25 cellular contexts compared by ENCODE assay signal in the genomic region with DNA sequence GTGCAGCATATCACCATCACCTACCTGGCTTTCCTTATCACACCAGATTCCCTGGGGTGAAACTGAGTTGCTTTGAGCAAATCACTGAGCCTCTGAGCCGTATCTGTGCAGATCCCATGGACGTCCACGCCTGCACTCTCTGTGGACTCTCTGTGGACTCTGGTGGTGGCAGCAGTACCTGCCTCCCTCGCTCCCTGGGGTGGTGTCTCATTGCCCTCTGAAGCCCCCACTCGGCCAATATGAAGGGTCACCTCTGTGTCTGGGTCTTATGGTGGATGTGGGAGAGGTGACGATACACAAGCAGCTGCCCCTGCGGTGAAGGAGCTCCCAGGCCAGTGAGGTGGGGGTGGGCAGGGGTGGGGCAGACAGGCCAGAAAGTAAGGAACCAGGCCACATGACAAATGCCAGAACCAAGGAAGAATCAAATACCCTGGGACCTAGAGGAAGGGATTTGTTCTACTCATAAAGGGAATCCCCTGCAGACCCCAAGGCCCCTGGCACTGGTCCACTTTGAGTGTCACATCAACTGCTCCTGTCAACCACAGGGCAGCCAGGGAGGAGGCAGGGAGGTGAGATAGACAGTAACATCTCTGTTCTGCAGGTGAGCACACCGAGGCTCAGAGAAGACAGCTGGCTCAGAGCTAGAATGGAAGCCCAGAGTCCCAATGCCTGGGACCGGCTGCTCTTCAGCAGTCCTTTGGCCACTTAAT. TPM values are rescaled to one million over a fixed set of nuclear protein-coding genes. Genes with fewer than 3 reads are reported as not detected.
"Had no signal": no experiment of that assay in that cellular context is flagged by ENCODE, and none has a peak within 500 bp of the region (broad histone marks: within the 10 kb centered on the region; RNA-seq: fewer than 3 reads in every experiment).

No MANE protein-coding gene starts in this region.

- H3K27ac Mint-ChIP-seq: activated CD4-positive, alpha-beta memory T cell treated with anti-CD3 and anti-CD28 coated beads, Interleukin-2, amount 10 ng/mL, durations not matched to agents 7 days and 5 days; activated CD8-positive, alpha-beta memory T cell treated with anti-CD3 and anti-CD28 coated beads, Interleukin-2, amount 10 ng/mL, durations not matched to agents 7 days and 5 days; activated naive CD8-positive, alpha-beta T cell treated with anti-CD3 and anti-CD28 coated beads for 36 hours had no signal

- H3K4me3 Mint-ChIP-seq: activated CD4-positive, alpha-beta memory T cell treated with anti-CD3 and anti-CD28 coated beads, Interleukin-2, amount 10 ng/mL, durations not matched to agents 7 days and 5 days; activated CD8-positive, alpha-beta memory T cell treated with anti-CD3 and anti-CD28 coated beads, Interleukin-2, amount 10 ng/mL, durations not matched to agents 7 days and 5 days; activated naive CD8-positive, alpha-beta T cell treated with anti-CD3 and anti-CD28 coated beads for 36 hours had no signal

- DNase-seq: activated CD4-positive, alpha-beta memory T cell treated with anti-CD3 and anti-CD28 coated beads, Interleukin-2, amount 10 ng/mL, durations not matched to agents 7 days and 5 days; activated CD4-positive, alpha-beta T cell treated with anti-CD3 and anti-CD28 coated beads for 1 hour; activated CD4-positive, alpha-beta T cell treated with anti-CD3 and anti-CD28 coated beads for 48 hours; activated CD4-positive, CD25-positive, alpha-beta regulatory T cell; activated CD8-positive, alpha-beta memory T cell treated with anti-CD3 and anti-CD28 coated beads for 24 hours; activated CD8-positive, alpha-beta memory T cell treated with anti-CD3 and anti-CD28 coated beads, Interleukin-2, amount 10 ng/mL, durations not matched to agents 7 days and 5 days; activated CD8-positive, alpha-beta memory T cell treated with anti-CD3 and anti-CD28 coated beads, Interleukin-2, amount 50 U/mL, for 48 hours; activated effector memory CD4-positive, alpha-beta T cell treated with anti-CD3 and anti-CD28 coated beads, Interleukin-2, amount 50 U/mL, for 16 hours; activated naive CD4-positive, alpha-beta T cell; activated naive CD4-positive, alpha-beta T cell treated with anti-CD3 and anti-CD28 coated beads, Interleukin-2, amount 50 U/mL, for 16 hours; activated naive CD8-positive, alpha-beta T cell treated with anti-CD3 and anti-CD28 coated beads for 36 hours; activated T-cell treated with anti-CD3 and anti-CD28 coated beads, Interleukin-2, amount 50 U/mL, for 48 hours; amniotic stem cell; NCI-H1092 treated with DMSO at 0.1 percent for 48 hours; NCI-H2107; NCI-H2171 treated with DMSO at 0.1 percent for 48 hours; NCI-H345; NCI-H526; NCI-H774; SHP77; SJCRH30; T1000; WERI-Rb-1 had no signal

- H3K4me1 Mint-ChIP-seq: activated CD4-positive, alpha-beta memory T cell treated with anti-CD3 and anti-CD28 coated beads, Interleukin-2, amount 10 ng/mL, durations not matched to agents 7 days and 5 days; activated CD8-positive, alpha-beta memory T cell treated with anti-CD3 and anti-CD28 coated beads, Interleukin-2, amount 10 ng/mL, durations not matched to agents 7 days and 5 days; activated naive CD8-positive, alpha-beta T cell treated with anti-CD3 and anti-CD28 coated beads for 36 hours had no signal

- H3K36me3 Mint-ChIP-seq: activated CD8-positive, alpha-beta memory T cell treated with anti-CD3 and anti-CD28 coated beads, Interleukin-2, amount 10 ng/mL, durations not matched to agents 7 days and 5 days; activated naive CD8-positive, alpha-beta T cell treated with anti-CD3 and anti-CD28 coated beads for 36 hours had no signal

- H3K9me3 Mint-ChIP-seq: activated CD4-positive, alpha-beta memory T cell treated with anti-CD3 and anti-CD28 coated beads, Interleukin-2, amount 10 ng/mL, durations not matched to agents 7 days and 5 days; activated naive CD8-positive, alpha-beta T cell treated with anti-CD3 and anti-CD28 coated beads for 36 hours had no signal

- H3K27me3 Mint-ChIP-seq: activated CD4-positive, alpha-beta memory T cell treated with anti-CD3 and anti-CD28 coated beads, Interleukin-2, amount 10 ng/mL, durations not matched to agents 7 days and 5 days had no signal

- ATAC-seq: activated CD8-positive, alpha-beta memory T cell treated with anti-CD3 and anti-CD28 coated beads, Interleukin-2, amount 10 ng/mL, durations not matched to agents 7 days and 5 days; Panc1 had no signal

RNA-seq across cellular contexts. Expression of gene CHST1, which starts 9.2 kb away (rescaled TPM):
- total RNA-seq: activated CD4-positive, alpha-beta memory T cell treated with anti-CD3 and anti-CD28 coated beads, Interleukin-2, amount 10 ng/mL, durations not matched to agents 7 days and 5 days; activated naive CD8-positive, alpha-beta T cell treated with anti-CD3 and anti-CD28 coated beads for 36 hours; NCI-H460; SJCRH30 had no signal
